ENCODE assay signal across 8 cellular contexts in genomic region chr22:33923660-33924246, GRCh38. TPM values are rescaled to one million over a fixed set of nuclear protein-coding genes. Genes with fewer than 3 reads are reported as not detected.
DNase-seq lines count a peak whose midpoint lies in the region; ATAC-seq and TF ChIP-seq lines count a peak whose summit lies in the region.

No MANE protein-coding gene starts in this region.

- no peaks in the 10 kb centered on the region for H3K36me3 Mint-ChIP-seq in Caco-2 (ENCODE audit: insufficient read depth, unreplicated experiment)

- peaks cover 22% of the 10 kb centered on the region for H3K27me3 Mint-ChIP-seq in Caco-2 (ENCODE audit: insufficient read depth, unreplicated experiment)

- POLR2A ChIA-PET in Caco-2 (lab: Charles Lee): no interaction called here

- peak; percentile 67 to 69 for DNase-seq in Caco-2
- peak; percentile 3 for DNase-seq in HCEC 1CT
- peak; percentile 80 to 87 for DNase-seq in NCI-H524 (lab: John Stamatoyannopoulos, UW)
- peak; percentile 62 for DNase-seq in brain microvascular endothelial cell
- DNase-seq in inferior parietal cortex (ENCODE audit: extremely low spot score): peak; percentile 90
- DNase-seq in stimulated activated CD4-positive, alpha-beta T cell treated with anti-CD3 and anti-CD28 coated beads, Interleukin-1b, Interleukin-23, amount 100 ng/mL, for 48 hours: peak; percentile 16
- DNase-seq in cortex of kidney (lab: John Stamatoyannopoulos, UW): no peak

- H3K27ac Mint-ChIP-seq in Caco-2 (ENCODE audit: unreplicated experiment): no peak overlapping the region

- peak overlapping the region; percentile 24 for H3K4me3 Mint-ChIP-seq in Caco-2 (ENCODE audit: unreplicated experiment)

- no TSS peak for BruUV-seq in Caco-2 (replicated peaks; lab: Mats Ljungman, UMichigan)

- H3K9me3 Mint-ChIP-seq in Caco-2 (ENCODE audit: unreplicated experiment): no peaks in the 10 kb centered on the region

- CTCF ChIA-PET in Caco-2 (lab: Charles Lee): interaction anchor here (2.1 kb wide), 1 partner anchor 188 kb away, joined by 6 read pairs; no protein-coding TSS in a partner anchor

- H3K27me3 ChIP-seq in Caco-2 (replicated peaks; ENCODE audit: control insufficient read depth, insufficient read depth, low read length): peaks cover 2% of the 10 kb centered on the region; the same call in 1 of the 2 replicates
- no peaks in the 10 kb centered on the region for H3K27me3 ChIP-seq in brain microvascular endothelial cell (replicated peaks)

- no peak for ATAC-seq in GM21423 (IDR thresholded peaks at IDR 0.05; ENCODE audit: unreplicated experiment)

- no peaks in the 10 kb centered on the region; the same call in 1 of the 2 replicates for H3K4me1 ChIP-seq in Caco-2

- no peak overlapping the region for H3K27ac ChIP-seq in brain microvascular endothelial cell

- TF ChIP-seq CTCF in Caco-2 (IDR thresholded peaks at IDR 0.05; ENCODE audit: insufficient read depth in 1 of 2, low read depth in 1 of 2, low read length in 1 of 2, severe bottlenecking in 1 of 2, unreplicated experiment in 1 of 2) (peak; percentile 62 to 70), brain microvascular endothelial cell (IDR thresholded peaks at IDR 0.05; ENCODE audit: low read depth, low read length, missing control alignments) (peak; percentile 82)

- intact Hi-C loops in Caco-2 (cut with micrococcal nuclease; ENCODE audit: unreplicated experiment): loop anchor here (2.0 kb wide), 1 partner anchor 181 kb away; no protein-coding TSS in a partner anchor

- peaks cover 6% of the 10 kb centered on the region for H3K4me1 Mint-ChIP-seq in Caco-2 (ENCODE audit: low read depth, unreplicated experiment)

- no peaks in the 10 kb centered on the region for H3K9me3 ChIP-seq in Caco-2

- H3K36me3 ChIP-seq in Caco-2 (ENCODE audit: control insufficient read depth, insufficient read depth, low read length): no peaks in the 10 kb centered on the region
- no peaks in the 10 kb centered on the region for H3K36me3 ChIP-seq in brain microvascular endothelial cell (replicated peaks)

- H3K4me3 ChIP-seq in Caco-2 (ENCODE audit: low read depth, low read length): no peak overlapping the region
- no peak overlapping the region for H3K4me3 ChIP-seq in brain microvascular endothelial cell (ENCODE audit: low read depth, low read length)

- in situ Hi-C loops in brain microvascular endothelial cell (cut with HindIII; ENCODE audit: low pct_ligation_motif_present, low sequenced_read_pairs): no loop called here

RNA-seq across cellular contexts. Expression of gene LARGE1, which starts 3.5 kb away (rescaled TPM):
- total RNA-seq in Caco-2 (2022): 3.2 and 5.8 TPM in 2 replicates
